In the genomic region with DNA sequence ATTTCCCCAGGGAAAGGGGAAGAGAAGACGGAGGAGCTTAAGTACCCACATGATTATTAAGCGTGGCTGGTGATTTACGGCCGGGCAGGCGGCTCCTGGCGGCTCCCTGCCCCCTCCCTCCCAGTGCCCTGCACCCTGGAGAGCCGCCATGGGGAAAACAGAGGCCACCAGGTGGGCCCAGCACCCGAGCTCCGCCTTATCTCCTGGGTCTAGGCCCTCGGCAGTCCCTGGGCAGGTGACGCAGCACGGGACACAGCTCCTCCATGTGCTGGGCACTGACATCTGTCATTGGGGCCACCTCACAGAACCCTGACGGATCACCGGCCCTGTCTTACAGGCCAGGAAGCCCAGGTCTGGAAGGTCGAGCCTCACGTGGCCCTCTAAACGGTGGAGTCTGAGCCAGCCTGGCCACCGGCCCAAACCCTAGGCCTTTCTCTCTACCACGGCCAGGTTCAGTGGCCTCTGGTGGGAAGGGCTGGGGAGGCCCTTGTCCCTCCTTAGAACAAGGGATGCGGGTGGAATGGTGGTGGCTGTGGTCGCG, we compare ENCODE assay signal across 1 cellular context.
A peak's percentile ranks its signal among the peaks of the same experiment; 100 is the strongest.
TF ChIP-seq lines count a peak whose summit lies in the region.

No MANE protein-coding gene starts in this region.

TF ChIP-seq in HEK293, 187 proteins besides CTCF, POLR2A, EP300 and RAD21 (continued from another document):
- TF ChIP-seq, protein P1, sequence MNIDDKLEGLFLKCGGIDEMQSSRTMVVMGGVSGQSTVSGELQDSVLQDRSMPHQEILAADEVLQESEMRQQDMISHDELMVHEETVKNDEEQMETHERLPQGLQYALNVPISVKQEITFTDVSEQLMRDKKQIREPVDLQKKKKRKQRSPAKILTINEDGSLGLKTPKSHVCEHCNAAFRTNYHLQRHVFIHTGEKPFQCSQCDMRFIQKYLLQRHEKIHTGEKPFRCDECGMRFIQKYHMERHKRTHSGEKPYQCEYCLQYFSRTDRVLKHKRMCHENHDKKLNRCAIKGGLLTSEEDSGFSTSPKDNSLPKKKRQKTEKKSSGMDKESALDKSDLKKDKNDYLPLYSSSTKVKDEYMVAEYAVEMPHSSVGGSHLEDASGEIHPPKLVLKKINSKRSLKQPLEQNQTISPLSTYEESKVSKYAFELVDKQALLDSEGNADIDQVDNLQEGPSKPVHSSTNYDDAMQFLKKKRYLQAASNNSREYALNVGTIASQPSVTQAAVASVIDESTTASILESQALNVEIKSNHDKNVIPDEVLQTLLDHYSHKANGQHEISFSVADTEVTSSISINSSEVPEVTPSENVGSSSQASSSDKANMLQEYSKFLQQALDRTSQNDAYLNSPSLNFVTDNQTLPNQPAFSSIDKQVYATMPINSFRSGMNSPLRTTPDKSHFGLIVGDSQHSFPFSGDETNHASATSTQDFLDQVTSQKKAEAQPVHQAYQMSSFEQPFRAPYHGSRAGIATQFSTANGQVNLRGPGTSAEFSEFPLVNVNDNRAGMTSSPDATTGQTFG (tag by site-specific recombination; IDR thresholded peaks at IDR 0.05; ENCODE audit: borderline replicate concordance): no peak
- TF ChIP-seq ZNF677 (tag by site-specific recombination; IDR thresholded peaks at IDR 0.05) (no peak), IKZF3 (tag by site-specific recombination; IDR thresholded peaks at IDR 0.05) (peak; percentile 47; the same call in 1 of the 2 replicates), MEIS1 (CRISPR knock-in tag; IDR thresholded peaks at IDR 0.05; ENCODE audit: borderline replicate concordance) (no peak), TCF7L2 (IDR thresholded peaks at IDR 0.05; ENCODE audit: borderline replicate concordance, low read depth, low read length) (no peak)
